ENCODE assay signal across 19 cellular contexts in the genomic region with DNA sequence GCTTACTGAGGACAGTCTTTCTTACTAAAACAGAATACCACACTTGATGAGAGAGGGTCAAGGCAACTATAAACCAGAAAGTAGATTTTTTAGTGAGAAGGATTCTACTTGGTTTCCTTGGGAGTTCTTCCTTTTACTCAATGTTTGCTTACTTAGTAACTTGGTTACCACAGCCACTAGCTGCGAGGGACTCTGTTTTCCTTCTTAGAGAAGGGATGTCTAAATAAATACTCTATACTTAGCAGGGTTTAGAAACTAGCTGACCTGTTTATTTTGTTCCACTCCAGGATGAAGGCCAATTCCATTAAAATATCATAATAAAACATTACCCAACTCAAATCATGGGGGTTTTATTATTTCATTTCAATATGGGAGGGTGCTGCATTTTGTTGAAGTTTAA.
DNase-seq lines count a peak whose midpoint lies in the region; ATAC-seq and TF ChIP-seq lines count a peak whose summit lies in the region.
"Had no signal": no experiment of that assay in that cellular context is flagged by ENCODE, and none has a peak within 500 bp of the region (broad histone marks: within the 10 kb centered on the region; RNA-seq: fewer than 3 reads in every experiment).

No MANE protein-coding gene starts in this region.

- no peaks in the 10 kb centered on the region for H3K27me3 ChIP-seq in brain microvascular endothelial cell (replicated peaks)
- H3K27me3 ChIP-seq in left lung = no peaks in the 10 kb centered on the region
- H3K27me3 ChIP-seq: SJCRH30 had no signal

- ATAC-seq in Right ventricle myocardium superior (ENCODE audit: poor library complexity) = peak; percentile 70
- peak; percentile 84 for ATAC-seq in left lung
- ATAC-seq: CD8-positive, alpha-beta T cell; mucosa of descending colon had no signal

- H3K4me1 ChIP-seq in left lung = no peaks in the 10 kb centered on the region
- H3K4me1 ChIP-seq: SJCRH30 had no signal

- H3K36me3 ChIP-seq in brain microvascular endothelial cell (replicated peaks) (no peaks in the 10 kb centered on the region), left lung (no peaks in the 10 kb centered on the region)
- H3K36me3 ChIP-seq: SJCRH30 had no signal

- no peak overlapping the region for H3K4me3 ChIP-seq in brain microvascular endothelial cell (ENCODE audit: low read depth, low read length)
- H3K4me3 ChIP-seq in left lung = no peak overlapping the region
- H3K4me3 ChIP-seq: mucosa of descending colon, SJCRH30 had no signal

- in situ Hi-C loops in brain microvascular endothelial cell (cut with HindIII; ENCODE audit: low pct_ligation_motif_present, low sequenced_read_pairs) = no loop called here

- H3K27ac ChIP-seq in brain microvascular endothelial cell (no peak overlapping the region), left lung (no peak overlapping the region)
- H3K27ac ChIP-seq: SJCRH30 had no signal

- TF ChIP-seq CTCF in brain microvascular endothelial cell (IDR thresholded peaks at IDR 0.05; ENCODE audit: low read depth, low read length, missing control alignments) (no peak), left lung (IDR thresholded peaks at IDR 0.05) (no peak), GM20000 (IDR thresholded peaks at IDR 0.05; ENCODE audit: extremely low read depth, missing control alignments) (no peak)

- DNase-seq in Right ventricle myocardium superior (no peak), cardiac septum (ENCODE audit: low spot score) (no peak), brain microvascular endothelial cell (peak; percentile 59), left lung (no peak), SKM-1 treated with dmso at 0.1 percent for 144 hours (lab: John Stamatoyannopoulos, UW; ENCODE audit: unreplicated experiment) (no peak), Ammon's horn (ENCODE audit: low spot score) (no peak), COLO829 (ENCODE audit: low spot score) (no peak), GM20000 (ENCODE audit: low spot score) (no peak)
- DNase-seq: activated CD4-positive, alpha-beta T cell treated with anti-CD3 and anti-CD28 coated beads, Interleukin-2, amount 10 ng/mL, durations not matched to agents 24 days and 14 days; activated naive CD4-positive, alpha-beta T cell treated with anti-CD3 and anti-CD28 coated beads, Interleukin-2, amount 50 U/mL, for 16 hours; caudate nucleus; CD8-positive, alpha-beta T cell; H7; mucosa of descending colon; NCI-H1048; NCI-H2107; SJCRH30; stimulated activated naive CD4-positive, alpha-beta T cell; T1000 had no signal

- intact Hi-C loops in Right ventricle myocardium superior (cut with DNase I) = no loop called here
- intact Hi-C loops in cardiac septum (cut with DNase I) = no loop called here
- intact Hi-C loops in left lung (cut with DNase I) = no loop called here

- no peaks in the 10 kb centered on the region for H3K9me3 ChIP-seq in left lung
- H3K9me3 ChIP-seq: mucosa of descending colon, SJCRH30 had no signal
